Comparison of ENCODE assay signal across 8 cellular contexts in the genomic region with DNA sequence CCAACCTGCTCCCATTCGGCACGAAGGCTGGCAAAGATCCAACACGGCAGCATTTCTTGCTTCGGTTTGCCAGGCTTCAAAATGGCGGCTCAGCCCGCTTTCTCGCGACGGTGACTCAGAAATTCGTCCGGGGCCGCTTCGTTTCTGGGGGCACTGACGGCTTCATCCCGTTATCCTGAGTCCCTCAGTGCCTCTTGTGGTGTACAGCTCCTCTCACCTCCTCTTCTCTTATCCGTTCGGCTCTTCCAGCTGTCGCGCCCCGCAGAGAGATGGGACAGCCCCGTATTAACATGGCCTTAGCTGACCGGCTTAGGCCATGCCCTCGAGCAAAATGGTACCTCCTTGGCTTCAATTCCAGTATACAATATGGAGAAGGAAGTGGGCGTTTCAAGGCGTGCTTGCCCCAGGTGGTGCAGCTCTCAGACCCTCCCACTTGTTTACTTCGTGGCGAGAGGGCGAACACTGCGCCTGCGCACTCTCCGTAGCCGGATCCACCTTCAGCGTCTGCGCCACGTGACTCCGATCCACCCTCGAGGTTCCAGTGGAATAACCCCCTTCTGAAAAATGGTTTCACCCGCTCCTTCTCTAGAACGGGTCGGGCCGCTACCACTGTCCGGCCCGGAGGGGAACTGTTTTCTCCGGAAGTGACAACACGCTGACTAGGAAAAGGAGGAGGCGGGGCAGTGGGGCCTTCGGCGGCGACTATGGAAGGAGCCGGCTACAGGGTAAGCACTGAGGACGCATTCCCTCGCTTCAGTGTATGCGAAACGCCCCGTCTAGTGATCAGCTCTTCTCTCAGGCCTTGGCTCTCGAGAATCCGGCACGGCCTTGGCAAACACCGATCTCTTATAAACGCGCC. TPM values are rescaled to one million over a fixed set of nuclear protein-coding genes. Genes with fewer than 3 reads are reported as not detected.
A peak's percentile ranks its signal among the peaks of the same experiment; 100 is the strongest.
DNase-seq lines count a peak whose midpoint lies in the region; ATAC-seq, FAIRE-seq and TF ChIP-seq lines count a peak whose summit lies in the region.

TSS of gene AKT1S1 (minus strand) at position 336 of the 859 bp plus-strand sequence. CDS start 4,060 bp downstream, outside the sequence.
TSS of gene TBC1D17 (plus strand) at position 683 of the 859 bp plus-strand sequence. CDS start at position 705, 22 bp downstream.

- peaks cover 28% of the 10 kb centered on the region for H3K4me1 ChIP-seq in OCI-LY7 (ENCODE audit: insufficient read depth, low read length, poor library complexity, severe bottlenecking)
- H3K4me1 ChIP-seq in endothelial cell of umbilical vein (ENCODE audit: control insufficient read depth, extremely low read depth, insufficient read depth, low read length), result peaks cover 14% of the 10 kb centered on the region

- dilution Hi-C loops in endothelial cell of umbilical vein (cut with MboI; ENCODE audit: extremely low pct_ligation_motif_present, low sequenced_read_pairs), result no loop called here

- H3K9ac ChIP-seq in endothelial cell of umbilical vein (replicated peaks; ENCODE audit: extremely low read depth, insufficient read depth, low read length), result peak within 1 kb of the TSS; percentile 91

- FAIRE-seq in endothelial cell of umbilical vein (lab: Jason Lieb, UNC), result peak; percentile 100

- CTCF ChIA-PET in OCI-LY7 (lab: Charles Lee; ENCODE audit: unreplicated experiment) (interaction anchor here (0.7 kb wide), 1 partner anchor 12 kb away, joined by 3 read pairs; no protein-coding TSS in a partner anchor), endothelial cell of umbilical vein (lab: Charles Lee) (interaction anchor here (1.6 kb wide), 1 partner anchor 9 kb away, joined by 4 read pairs; the partner anchor contains the start of gene PNKP)

- H3K27me3 Mint-ChIP-seq in mesothelial cell of epicardium (ENCODE audit: low read depth), result no peaks in the 10 kb centered on the region

- DNase-seq in DMS 273 treated with DMSO at 0.1 percent for 48 hours (lab: John Stamatoyannopoulos, UW), result peak; percentile 99
- peak; percentile 100 for DNase-seq in HuH-7.5 (ENCODE audit: low spot score)
- peak; percentile 100 for DNase-seq in OCI-LY7 (ENCODE audit: low spot score)
- DNase-seq in activated T-cell treated with anti-CD3 and anti-CD28 coated beads for 1 hour (ENCODE audit: low read depth), result peak; percentile 95
- peak; percentile 100 for DNase-seq in endothelial cell of umbilical vein (ENCODE audit: low read depth, low spot score)
- DNase-seq in mesothelial cell of epicardium (ENCODE audit: low spot score in 2 of 2, unreplicated experiment in 2 of 2), result peak; percentile 97 to 98
- peak; percentile 97 for DNase-seq in stimulated activated CD8-positive, alpha-beta memory T cell treated with anti-CD3 and anti-CD28 coated beads, Interleukin-15, amount 100 ng/mL, for 48 hours (ENCODE audit: low read depth in 2 of 2)

- POLR2A ChIA-PET in OCI-LY7 (lab: Charles Lee) (interaction anchor here (0.6 to 1.4 kb wide), 3 partner anchors 18 to 51 kb away, joined by 3 to 6 read pairs (median 3); no protein-coding TSS in a partner anchor), endothelial cell of umbilical vein (lab: Charles Lee) (interaction anchor here (0.7 to 0.9 kb wide), 3 partner anchors 8 to 53 kb away, joined by 3 to 4 read pairs (median 3); no protein-coding TSS in a partner anchor)

- H3K27me3 ChIP-seq in endothelial cell of umbilical vein (ENCODE audit: control insufficient read depth in 2 of 2, insufficient read depth in 2 of 2, low read length in 2 of 2), result no peaks in the 10 kb centered on the region

- H3K36me3 ChIP-seq in OCI-LY7 (ENCODE audit: insufficient read depth, low read length) (peaks cover 13% of the 10 kb centered on the region), endothelial cell of umbilical vein (ENCODE audit: control insufficient read depth in 2 of 2, extremely low read depth in 1 of 2, insufficient read depth in 2 of 2, low read length in 2 of 2) (peaks cover 3 to 23% of the 10 kb centered on the region in 2 experiments)

- H2AFZ ChIP-seq in OCI-LY7 (ENCODE audit: low read length), result peak within 1 kb of the TSS; percentile 84
- H2AFZ ChIP-seq in endothelial cell of umbilical vein (ENCODE audit: low read depth, low read length), result peak within 1 kb of the TSS; percentile 82

- no peaks in the 10 kb centered on the region for H3K9me2 ChIP-seq in OCI-LY7 (ENCODE audit: insufficient read depth, low read length)

- no peak within 1 kb of the TSS for H3K27ac Mint-ChIP-seq in mesothelial cell of epicardium

- peak within 1 kb of the TSS; percentile 80 for H3K27ac ChIP-seq in OCI-LY7 (ENCODE audit: low read depth, low read length, poor library complexity, severe bottlenecking)
- peak within 1 kb of the TSS; percentile 84 for H3K27ac ChIP-seq in endothelial cell of umbilical vein (ENCODE audit: insufficient read depth, low read depth, low read length)

- H3K4me3 ChIP-seq in OCI-LY7 (ENCODE audit: low read depth, low read length, poor library complexity, severe bottlenecking) (peak within 1 kb of the TSS; percentile 90), endothelial cell of umbilical vein (replicated peaks in 1 of 3; ENCODE audit: insufficient read depth in 1 of 3, low read depth in 1 of 3, low read length in 3 of 3) (peak within 1 kb of the TSS; percentile 38 to 81 (median 70))

- no peak for TF ChIP-seq CTCF in OCI-LY7 (conservative IDR thresholded peaks at IDR 0.05; ENCODE audit: low read length)
- no peak for TF ChIP-seq CTCF in endothelial cell of umbilical vein (IDR thresholded peaks at IDR 0.05; ENCODE audit: extremely low read depth in 1 of 2, insufficient read depth in 1 of 2, low read depth in 1 of 2, low read length in 2 of 2)
- TF ChIP-seq CTCF in mesothelial cell of epicardium (IDR thresholded peaks at IDR 0.05; ENCODE audit: unreplicated experiment), result no peak

- no TSS peak for BruUV-seq in OCI-LY7 (replicated peaks; lab: Mats Ljungman, UMichigan)
- TSS peak; percentile 41 for BruUV-seq in endothelial cell of umbilical vein (replicated peaks; lab: Mats Ljungman, UMichigan)

- H3K9me3 ChIP-seq in OCI-LY7 (ENCODE audit: low read length) (no peaks in the 10 kb centered on the region), endothelial cell of umbilical vein (replicated peaks; ENCODE audit: control insufficient read depth, insufficient read depth, low read length) (no peaks in the 10 kb centered on the region)

- H3K79me2 ChIP-seq in OCI-LY7 (ENCODE audit: insufficient read depth, low read depth, low read length) (peaks cover 13% of the 10 kb centered on the region; the same call in 1 of the 2 replicates), endothelial cell of umbilical vein (ENCODE audit: control insufficient read depth, insufficient read depth, low read length) (peaks cover 18% of the 10 kb centered on the region)

- H3K4me2 ChIP-seq in OCI-LY7 (ENCODE audit: low read length) (peak within 1 kb of the TSS; percentile 98), endothelial cell of umbilical vein (ENCODE audit: insufficient read depth, low read length) (peak within 1 kb of the TSS; percentile 83)

- H4K20me1 ChIP-seq in OCI-LY7 (ENCODE audit: insufficient read depth, low read length) (no peaks in the 10 kb centered on the region), endothelial cell of umbilical vein (replicated peaks; ENCODE audit: control insufficient read depth, extremely low read depth, insufficient read depth, low read length) (no peaks in the 10 kb centered on the region)

- H3K9me1 ChIP-seq in endothelial cell of umbilical vein (replicated peaks; ENCODE audit: control insufficient read depth, extremely low read depth, insufficient read depth, low read length), result no peaks in the 10 kb centered on the region

- H3K4me3 Mint-ChIP-seq in mesothelial cell of epicardium, result no peak within 1 kb of the TSS

- TF ChIP-seq POLR2A in endothelial cell of umbilical vein (IDR thresholded peaks at IDR 0.05; ENCODE audit: low read depth, low read length), result peak; percentile 84

- H3K36me3 Mint-ChIP-seq in mesothelial cell of epicardium, result peaks cover 17% of the 10 kb centered on the region

- peak; percentile 59 for ATAC-seq in GM21528 (IDR thresholded peaks at IDR 0.05; ENCODE audit: low FRiP score, unreplicated experiment)

- no peaks in the 10 kb centered on the region for H3K9me3 Mint-ChIP-seq in mesothelial cell of epicardium

- intact Hi-C loops in OCI-LY7 (cut with micrococcal nuclease; ENCODE audit: unreplicated experiment), result loop anchor here (1.0 to 5.0 kb wide), 4 partner anchors 47 to 285 kb away; partner anchors contain the start of genes ATF5, FUZ, NUP62 and PRR12
- intact Hi-C loops in endothelial cell of umbilical vein (cut with micrococcal nuclease), result loop anchor here (1.0 to 5.0 kb wide), 7 partner anchors 8 to 507 kb away; partner anchors contain the start of genes ALDH16A1, ATF5, FUZ and NUP62

- H3K4me1 Mint-ChIP-seq in mesothelial cell of epicardium, result peaks cover 21% of the 10 kb centered on the region

TF ChIP-seq in endothelial cell of umbilical vein, 7 proteins besides CTCF, POLR2A, EP300 and RAD21 (continues in another document):
- TF ChIP-seq EZH2 (IDR thresholded peaks at IDR 0.05; ENCODE audit: borderline replicate concordance, low read depth, low read length, severe bottlenecking) (no peak), POLR2AphosphoS5 (IDR thresholded peaks at IDR 0.05; ENCODE audit: insufficient read depth, low read depth, low read length) (peak; percentile 75)

RNA-seq across cellular contexts. Expression of gene AKT1S1, which starts in this region (rescaled TPM):
- 7.3 TPM in 2 replicates for total RNA-seq in OCI-LY7 (2014; rRNA removed; shearing (Covaris generic))
- 19.8 and 21.2 TPM in 2 replicates for total RNA-seq in OCI-LY7 (2022)
- total RNA-seq in endothelial cell of umbilical vein, result 61.9 and 64.2 TPM in 2 replicates
- 68.3 and 76.8 TPM in 2 replicates for polyA plus RNA-seq in endothelial cell of umbilical vein
- polyA plus RNA-seq in endothelial cell of umbilical vein (2011; cell fraction: cytosol; rRNA removed), result 40.2 and 49.3 TPM in 2 replicates
- polyA plus RNA-seq in endothelial cell of umbilical vein (2011; cell fraction: nucleus; rRNA removed), result 59.7 and 65.1 TPM in 2 replicates
- 36.2 and 63.1 TPM in 2 replicates for polyA plus RNA-seq in endothelial cell of umbilical vein (2012)
- polyA minus RNA-seq in endothelial cell of umbilical vein, result 20.8 and 26.9 TPM in 2 replicates
- polyA minus RNA-seq in endothelial cell of umbilical vein (2011; cell fraction: cytosol; rRNA and poly(A)+ RNA removed), result 41.1 TPM
- 25.5 and 31.2 TPM in 2 replicates for polyA minus RNA-seq in endothelial cell of umbilical vein (2011; cell fraction: nucleus; rRNA and poly(A)+ RNA removed)
- total RNA-seq in mesothelial cell of epicardium, result 41.8 to 45.3 TPM (median 42.5 TPM) in 3 replicates

RNA-seq across cellular contexts. Expression of gene TBC1D17, which starts in this region (rescaled TPM):
- 7.9 and 8.0 TPM in 2 replicates for total RNA-seq in OCI-LY7 (2014; rRNA removed; shearing (Covaris generic))
- 24.0 and 31.1 TPM in 2 replicates for total RNA-seq in OCI-LY7 (2022)
- total RNA-seq in endothelial cell of umbilical vein, result 36.1 and 39.3 TPM in 2 replicates
- 34.2 and 37.4 TPM in 2 replicates for polyA plus RNA-seq in endothelial cell of umbilical vein
- polyA plus RNA-seq in endothelial cell of umbilical vein (2011; cell fraction: cytosol; rRNA removed), result 25.8 and 33.1 TPM in 2 replicates
- polyA plus RNA-seq in endothelial cell of umbilical vein (2011; cell fraction: nucleus; rRNA removed), result 38.7 and 57.3 TPM in 2 replicates
- 31.3 and 35.6 TPM in 2 replicates for polyA plus RNA-seq in endothelial cell of umbilical vein (2012)
- 18.3 and 23.3 TPM in 2 replicates for polyA minus RNA-seq in endothelial cell of umbilical vein
- 11.8 TPM for polyA minus RNA-seq in endothelial cell of umbilical vein (2011; cell fraction: cytosol; rRNA and poly(A)+ RNA removed)
- polyA minus RNA-seq in endothelial cell of umbilical vein (2011; cell fraction: nucleus; rRNA and poly(A)+ RNA removed), result 16.7 and 21.3 TPM in 2 replicates
- 46.8 to 53.7 TPM (median 49.7 TPM) in 3 replicates for total RNA-seq in mesothelial cell of epicardium

Comparison
In these comparisons a context has a peak if more than half of its experiments do, and no peak if none do; other contexts are left out.
1. Peak in every context shown above with its lines: DNase-seq, ATAC-seq, H3K4me3 ChIP-seq and H3K27ac ChIP-seq.